9 cellular contexts compared by ENCODE assay signal in the genomic region with DNA sequence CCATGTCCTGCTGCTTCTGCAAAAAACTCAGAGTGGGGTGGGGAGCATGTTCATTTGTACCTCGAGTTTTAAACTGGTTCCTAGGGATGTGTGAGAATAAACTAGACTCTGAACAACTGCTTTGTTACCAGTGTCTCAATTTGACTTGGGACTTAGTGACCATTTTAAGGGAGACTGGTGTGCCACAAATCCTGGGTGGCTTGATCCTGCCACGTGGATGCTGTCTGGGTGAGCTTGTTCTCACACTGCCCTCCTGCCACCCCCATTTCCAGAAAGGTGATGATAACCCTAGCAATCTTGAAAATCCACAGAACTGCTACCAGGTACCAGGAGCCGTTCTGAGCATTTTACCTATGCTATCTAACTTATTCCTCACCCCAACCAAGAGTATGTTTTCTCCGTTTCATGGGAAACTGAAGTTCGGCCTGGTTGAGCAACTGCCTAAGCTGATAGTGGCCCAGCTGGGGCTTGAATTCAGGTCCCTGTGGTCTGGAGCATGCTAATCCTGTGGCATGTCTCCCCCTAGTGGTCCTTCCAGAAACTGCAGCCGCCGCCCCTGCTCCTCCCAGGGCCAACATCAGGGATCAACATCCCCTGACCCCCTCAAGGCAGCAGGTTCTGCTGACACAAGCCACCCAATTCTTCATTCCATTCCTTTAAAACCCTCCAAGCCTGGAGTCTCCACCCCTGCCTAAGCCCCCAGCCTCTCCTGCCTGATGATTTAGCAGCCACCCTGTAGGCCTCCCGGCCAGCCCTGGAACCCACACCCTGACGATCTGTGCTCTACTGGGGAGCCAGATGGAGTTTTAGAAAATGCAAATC. TPM values are rescaled to one million over a fixed set of nuclear protein-coding genes. Genes with fewer than 3 reads are reported as not detected.
DNase-seq lines count a peak whose midpoint lies in the region; ATAC-seq and TF ChIP-seq lines count a peak whose summit lies in the region.
"Had no signal": no experiment of that assay in that cellular context is flagged by ENCODE, and none has a peak within 500 bp of the region (broad histone marks: within the 10 kb centered on the region; RNA-seq: fewer than 3 reads in every experiment).

No MANE protein-coding gene starts in this region.

- RAD21 ChIA-PET in HCT116 (lab: Charles Lee; ENCODE audit: low non-redundant PET in 1 of 2, low total read pairs in 2 of 2, uncharacterized antibody in 2 of 2, unreplicated experiment in 2 of 2): interaction anchor here (0.5 to 1.3 kb wide), 6 partner anchors 26 to 640 kb away, joined by 3 to 6 read pairs (median 4); no protein-coding TSS in a partner anchor

- H3K27me3 Mint-ChIP-seq in activated CD4-positive, alpha-beta T cell treated with anti-CD3 and anti-CD28 coated beads for 36 hours: no peaks in the 10 kb centered on the region

- no peaks in the 10 kb centered on the region for H3K79me2 ChIP-seq in HCT116 (ENCODE audit: insufficient read depth, low read length)

- H3K36me3 ChIP-seq in HCT116 (ENCODE audit: control insufficient read depth in 1 of 2, insufficient read depth in 2 of 2, low read length in 2 of 2): no peaks in the 10 kb centered on the region

- TF ChIP-seq RAD21 in HCT116 (IDR thresholded peaks at IDR 0.05; ENCODE audit: low read depth): peak; percentile 95

- H3K4me3 ChIP-seq in HCT116 (replicated peaks in 1 of 2; ENCODE audit: low read depth in 1 of 2, low read length in 2 of 2) (no peak overlapping the region), choroid plexus epithelial cell (ENCODE audit: low read depth, low read length) (no peak overlapping the region), lower leg skin (ENCODE audit: low read depth, poor library complexity, severe bottlenecking) (no peak overlapping the region)

- peaks cover 28% of the 10 kb centered on the region for H3K4me1 Mint-ChIP-seq in activated CD4-positive, alpha-beta T cell treated with anti-CD3 and anti-CD28 coated beads for 36 hours

- CTCF ChIA-PET in HCT116 (lab: Charles Lee): interaction anchor here (0.5 to 3.5 kb wide), 14 partner anchors 8 to 640 kb away, joined by 3 to 35 read pairs (median 4); a partner anchor contains a TSS
- CTCF ChIA-PET in activated CD4-positive, alpha-beta T cell treated with anti-CD3 and anti-CD28 coated beads for 36 hours (lab: Charles Lee): interaction anchor here (0.5 to 4.2 kb wide), 42 partner anchors 9 to 917 kb away, joined by 3 to 30 read pairs (median 4); a partner anchor contains a TSS

- H3K4me1 ChIP-seq in HCT116 (ENCODE audit: control insufficient read depth in 1 of 2, insufficient read depth in 2 of 2, low read length in 2 of 2): peaks cover 0 to 4% of the 10 kb centered on the region in 2 experiments; a peak in 1 of 4 replicates

- intact Hi-C loops in HCT116 (cut with micrococcal nuclease): loop anchor here (1.0 to 10.0 kb wide), 2 partner anchors 212 to 474 kb away; no protein-coding TSS in a partner anchor
- intact Hi-C loops in activated CD4-positive, alpha-beta T cell treated with anti-CD3 and anti-CD28 coated beads for 36 hours (cut with DNase I, micrococcal nuclease): loop anchor here (1.0 to 2.0 kb wide), 6 partner anchors 42 to 474 kb away; a partner anchor contains a TSS
- intact Hi-C loops in lower leg skin (cut with DNase I; ENCODE audit: low total_unique reads): loop anchor here (10.0 kb wide), 1 partner anchor 302 kb away; a partner anchor contains a TSS

- no peak overlapping the region for H3K27ac Mint-ChIP-seq in activated CD4-positive, alpha-beta T cell treated with anti-CD3 and anti-CD28 coated beads for 36 hours

- WGBS in lower leg skin, 2 donors: 45 to 46% methylated on average over 9 of the region's 9 CpGs

- no peak overlapping the region for H3K27ac ChIP-seq in HCT116 (ENCODE audit: low read depth, low read length)

- POLR2A ChIA-PET in HCT116 (lab: Charles Lee): interaction anchor here (0.6 to 0.9 kb wide), 2 partner anchors 253 to 633 kb away, joined by 3 read pairs; no protein-coding TSS in a partner anchor
- POLR2A ChIA-PET in activated CD4-positive, alpha-beta T cell treated with anti-CD3 and anti-CD28 coated beads for 36 hours (lab: Charles Lee): no interaction called here

- TF ChIP-seq CTCF in HCT116 (IDR thresholded peaks at IDR 0.05 in 2 of 3, conservative IDR thresholded peaks at IDR 0.05 in 1 of 3; ENCODE audit: borderline replicate concordance in 1 of 3, insufficient read depth in 1 of 3, low read depth in 2 of 3, low read length in 2 of 3) (peak; percentile 79 to 98 (median 97)), choroid plexus epithelial cell (conservative IDR thresholded peaks at IDR 0.05; ENCODE audit: low read depth, low read length) (peak; percentile 96), lower leg skin (IDR thresholded peaks at IDR 0.05) (peak in 1 of 3 donors; percentile 84)

- peak; percentile 73 for DNase-seq in DMS53 (lab: John Stamatoyannopoulos, UW)
- DNase-seq in DMS53 treated with DMSO at 0.1 percent for 48 hours (lab: John Stamatoyannopoulos, UW; ENCODE audit: unreplicated experiment): no peak
- DNase-seq in HCT116 (ENCODE audit: low read depth, low spot score): peak; percentile 50
- DNase-seq in NCI-H2227 treated with DMSO at 0.1 percent for 48 hours (lab: John Stamatoyannopoulos, UW): peak; percentile 7
- DNase-seq in activated CD4-positive, alpha-beta T cell treated with anti-CD3 and anti-CD28 coated beads for 36 hours: peak; percentile 90
- DNase-seq in choroid plexus epithelial cell (ENCODE audit: low read depth): peak; percentile 86
- peak; percentile 51 to 92 for DNase-seq in lower leg skin (ENCODE audit: low spot score in 2 of 2)
- peak; percentile 61 for DNase-seq in stimulated activated CD8-positive, alpha-beta memory T cell treated with anti-CD3 and anti-CD28 coated beads, Interleukin-12 subunit alpha, Interleukin-12 subunit beta, amount 100 ng/mL, for 24 hours (ENCODE audit: extremely low read depth)

- no peaks in the 10 kb centered on the region for H3K9me2 ChIP-seq in HCT116 (ENCODE audit: insufficient read depth)

- no peak for TF ChIP-seq POLR2A in HCT116 (IDR thresholded peaks at IDR 0.05; ENCODE audit: borderline replicate concordance, extremely low read depth, insufficient read depth, insufficient read length)
- TF ChIP-seq POLR2A in lower leg skin (IDR thresholded peaks at IDR 0.05): no peak

- H2AFZ ChIP-seq in HCT116 (ENCODE audit: low read depth, low read length, poor library complexity, severe bottlenecking): peak overlapping the region; percentile 79

- no peaks in the 10 kb centered on the region for H3K9me3 Mint-ChIP-seq in activated CD4-positive, alpha-beta T cell treated with anti-CD3 and anti-CD28 coated beads for 36 hours (ENCODE audit: low read depth)

- no peaks in the 10 kb centered on the region for H3K27me3 ChIP-seq in HCT116 (ENCODE audit: insufficient read depth, low read length)

- no peak overlapping the region for H3K4me2 ChIP-seq in HCT116 (ENCODE audit: low read length)

- H3K36me3 Mint-ChIP-seq in activated CD4-positive, alpha-beta T cell treated with anti-CD3 and anti-CD28 coated beads for 36 hours (ENCODE audit: low read depth): no peaks in the 10 kb centered on the region

- BruUV-seq in HCT116 (replicated peaks; lab: Mats Ljungman, UMichigan): no TSS peak

- no peak overlapping the region for H3K4me3 Mint-ChIP-seq in activated CD4-positive, alpha-beta T cell treated with anti-CD3 and anti-CD28 coated beads for 36 hours

- H3K9ac ChIP-seq in HCT116 (ENCODE audit: low read length): no peak overlapping the region

- ATAC-seq in HCT116: peak; percentile 71
- ATAC-seq in activated CD4-positive, alpha-beta T cell treated with anti-CD3 and anti-CD28 coated beads for 36 hours: peak; percentile 60

- no peaks in the 10 kb centered on the region for H3K9me3 ChIP-seq in HCT116 (ENCODE audit: control insufficient read depth in 1 of 2, insufficient read depth in 1 of 2, low read depth in 1 of 2, low read length in 2 of 2)

- no peaks in the 10 kb centered on the region for H4K20me1 ChIP-seq in HCT116 (ENCODE audit: insufficient read depth)

TF ChIP-seq in HCT116, 20 proteins besides CTCF, POLR2A, EP300 and RAD21:
- TF ChIP-seq CEBPB (IDR thresholded peaks at IDR 0.05; ENCODE audit: low read depth): no peak
- no peak for TF ChIP-seq SRF (IDR thresholded peaks at IDR 0.05; ENCODE audit: low read depth)
- TF ChIP-seq YY1 (IDR thresholded peaks at IDR 0.05; ENCODE audit: extremely low read depth, insufficient replicate concordance, low read depth, low read length): peak; percentile 17

RNA-seq across cellular contexts. Expression of a gene that starts 2.8 kb away (rescaled TPM):
- total RNA-seq in HCT116 (2021; ENCODE audit: unreplicated experiment): not detected
- polyA plus RNA-seq in HCT116 (2012): not detected in 2 replicates
- total RNA-seq in activated CD4-positive, alpha-beta T cell treated with anti-CD3 and anti-CD28 coated beads for 36 hours: 10 to 100 TPM; 10.8 to 11.6 TPM
- total RNA-seq in lower leg skin: not detected
- total RNA-seq: skeletal muscle tissue had no signal

RNA-seq across cellular contexts. Expression of a gene that starts 10.3 kb away (rescaled TPM):
- total RNA-seq in HCT116 (2021; ENCODE audit: unreplicated experiment) (0.30 TPM), lower leg skin (not detected)
- 0.08 TPM in 1 of 2 replicates, not detected in the other for polyA plus RNA-seq in HCT116 (2012)
- 10 to 100 TPM; 52.6 to 59.5 TPM for total RNA-seq in activated CD4-positive, alpha-beta T cell treated with anti-CD3 and anti-CD28 coated beads for 36 hours
- total RNA-seq: skeletal muscle tissue had no signal

RNA-seq across cellular contexts. Expression of a gene that starts 51.8 kb away (rescaled TPM):
- total RNA-seq in HCT116 (2021; ENCODE audit: unreplicated experiment): 2.3 TPM
- 0.36 and 1.1 TPM in 2 replicates for polyA plus RNA-seq in HCT116 (2012)
- total RNA-seq in activated CD4-positive, alpha-beta T cell treated with anti-CD3 and anti-CD28 coated beads for 36 hours: 1 to 10 TPM; 3.1 to 3.3 TPM
- under 1 TPM in 3 of 4 donors, not detected in 1; 0.27 to 0.59 (median 0.32) TPM for total RNA-seq in lower leg skin

Comparison
In these comparisons a context has a peak if more than half of its experiments do, and no peak if none do; other contexts are left out.
1. RNA of a gene that starts 2.8 kb away (total RNA-seq): 10.8 to 11.6 TPM in activated CD4-positive, alpha-beta T cell treated with anti-CD3 and anti-CD28 coated beads for 36 hours; not detected in HCT116 (single experiment) and not detected in lower leg skin; every median in the first group is over 10 times any median in the second.
2. RNA of a gene that starts 10.3 kb away (total RNA-seq): 52.6 to 59.5 TPM in activated CD4-positive, alpha-beta T cell treated with anti-CD3 and anti-CD28 coated beads for 36 hours; 0.30 TPM in HCT116 (single experiment) and not detected in lower leg skin; every median in the first group is over 10 times any median in the second.